Comparison of ENCODE assay signal across 18 cellular contexts in the genomic region with DNA sequence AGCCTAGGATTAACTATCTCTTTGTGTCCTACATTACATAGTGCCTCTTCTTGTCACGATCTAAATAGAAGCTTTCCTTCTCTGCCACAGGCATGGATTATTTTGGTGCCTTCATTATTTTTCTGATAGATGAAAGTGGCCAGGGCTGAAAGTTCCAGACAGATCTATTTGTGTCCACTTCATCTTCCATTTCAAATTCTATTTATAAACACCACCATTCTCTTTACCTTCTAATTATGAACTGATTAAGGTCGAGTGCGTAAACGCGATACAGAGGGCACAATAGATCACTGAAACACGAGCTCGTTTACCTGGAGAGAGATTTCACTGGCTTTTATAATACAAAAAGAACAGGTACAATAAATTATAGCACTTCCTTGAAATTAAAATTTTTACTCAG.
DNase-seq lines count a peak whose midpoint lies in the region; ATAC-seq and TF ChIP-seq lines count a peak whose summit lies in the region.
"Had no signal": no experiment of that assay in that cellular context is flagged by ENCODE, and none has a peak within 500 bp of the region (broad histone marks: within the 10 kb centered on the region; RNA-seq: fewer than 3 reads in every experiment).

No MANE protein-coding gene starts in this region.

- H3K4me1 ChIP-seq in RWPE2 (ENCODE audit: insufficient read depth, poor library complexity, severe bottlenecking) (peaks cover 20% of the 10 kb centered on the region), gastrocnemius medialis (peaks cover 0 to 7% of the 10 kb centered on the region in 2 donors)
- H3K4me1 ChIP-seq: BLaER1, Caco-2, HAP-1 had no signal

- H3K36me3 ChIP-seq in RWPE2 (ENCODE audit: low read depth) (no peaks in the 10 kb centered on the region), gastrocnemius medialis (no peaks in the 10 kb centered on the region)
- H3K36me3 ChIP-seq: BLaER1, HAP-1 had no signal

- TF ChIP-seq CTCF in RWPE2 (IDR thresholded peaks at IDR 0.05; ENCODE audit: poor library complexity, severe bottlenecking) (no peak), gastrocnemius medialis (IDR thresholded peaks at IDR 0.05 in 4 of 5, conservative IDR thresholded peaks at IDR 0.05 in 1 of 5) (no peak)

- H3K27me3 ChIP-seq in RWPE2 (ENCODE audit: insufficient read depth, poor library complexity, severe bottlenecking): no peaks in the 10 kb centered on the region
- no peaks in the 10 kb centered on the region for H3K27me3 ChIP-seq in gastrocnemius medialis
- H3K27me3 ChIP-seq: BLaER1 had no signal

- DNase-seq in NCI-H1417 (lab: John Stamatoyannopoulos, UW) (peak in 2 of 3 experiments; percentile 19 to 65), NCI-H1417 treated with DMSO at 0.1 percent for 48 hours (lab: John Stamatoyannopoulos, UW) (no peak), NCI-H2029 treated with DMSO at 0.1 percent for 48 hours (lab: John Stamatoyannopoulos, UW) (peak; percentile 17), NCI-H69 (lab: John Stamatoyannopoulos, UW) (peak; percentile 54), RWPE2 (ENCODE audit: low spot score) (no peak), erythroblast (lab: John Stamatoyannopoulos, UW) (no peak), gastrocnemius medialis (no peak), HCEC 1CT (no peak)
- DNase-seq: AML-193; Caco-2; CD8-positive, alpha-beta memory T cell; DND-41; GDM1; HFFc6 had no signal

- ATAC-seq in RWPE2 (ENCODE audit: low read depth) (no peak), gastrocnemius medialis (no peak)

- in situ Hi-C loops in gastrocnemius medialis (cut with MboI; ENCODE audit: low sequenced_read_pairs in 4 of 4): no loop called here

- H3K9me3 ChIP-seq in RWPE2 (ENCODE audit: severe bottlenecking) (no peaks in the 10 kb centered on the region), gastrocnemius medialis (no peaks in the 10 kb centered on the region)
- H3K9me3 ChIP-seq: HAP-1 had no signal

- intact Hi-C loops in gastrocnemius medialis (cut with DNase I; ENCODE audit: low total_unique reads): no loop called here

- H3K27ac ChIP-seq in RWPE2 (ENCODE audit: poor library complexity, severe bottlenecking) (peak overlapping the region; percentile 94), gastrocnemius medialis (no peak overlapping the region)
- H3K27ac ChIP-seq: 22Rv1, BLaER1, HL-60 had no signal

- TF ChIP-seq POLR2A in erythroblast (IDR thresholded peaks at IDR 0.05; ENCODE audit: low read length) (no peak), gastrocnemius medialis (IDR thresholded peaks at IDR 0.05) (no peak)

- no peak overlapping the region for H3K4me3 ChIP-seq in RWPE2 (ENCODE audit: severe bottlenecking)
- H3K4me3 ChIP-seq in gastrocnemius medialis: no peak overlapping the region
- H3K4me3 ChIP-seq: BLaER1, HAP-1 had no signal

Comparison
In these comparisons a context has a peak if more than half of its experiments do, and no peak if none do; other contexts are left out.
1. DNase-seq: peak in NCI-H1417 (2 of 3), NCI-H2029 treated with DMSO at 0.1 percent for 48 hours (single experiment) and NCI-H69 (single experiment); none in NCI-H1417 treated with DMSO at 0.1 percent for 48 hours (single experiment), RWPE2 (single experiment), erythroblast (0 of 2), gastrocnemius medialis (0 of 2) and HCEC 1CT (single experiment).